8 cellular contexts compared by ENCODE assay signal in genomic region chr19:37312537-37313334, GRCh38. TPM values are rescaled to one million over a fixed set of nuclear protein-coding genes. Genes with fewer than 3 reads are reported as not detected.
DNase-seq lines count a peak whose midpoint lies in the region; ATAC-seq and TF ChIP-seq lines count a peak whose summit lies in the region.
"Not testable (repeated sequence)": the region's sequence is repeated elsewhere in the genome, so short reads cannot be mapped to it uniquely, and the experiment has no call there.

No MANE protein-coding gene starts in this region.

- not testable (repeated sequence) for H3K9ac ChIP-seq in duodenal mucosa (ENCODE audit: low read depth in 1 of 2, low read length in 2 of 2); neural progenitor cell

- H3K27ac Mint-ChIP-seq in activated T-cell treated with anti-CD3 and anti-CD28 coated beads, Interleukin-2, amount 50 U/mL, for 72 hours: not testable (repeated sequence)
- H3K27ac Mint-ChIP-seq in neural progenitor cell: peak overlapping the region; percentile 67

- H3K4me1 ChIP-seq in duodenal mucosa (ENCODE audit: control insufficient read depth in 1 of 2, insufficient read depth in 2 of 2, low read length in 2 of 2); neural progenitor cell: not testable (repeated sequence)

- H3K4me3 Mint-ChIP-seq in activated T-cell treated with anti-CD3 and anti-CD28 coated beads, Interleukin-2, amount 50 U/mL, for 72 hours: peak overlapping the region; percentile 63 to 78
- H3K4me3 Mint-ChIP-seq in neural progenitor cell: peak overlapping the region; percentile 79

- not testable (repeated sequence) for H4K20me1 ChIP-seq in neural progenitor cell (ENCODE audit: low read depth)

- not testable (repeated sequence) for H3K27me3 Mint-ChIP-seq in activated T-cell treated with anti-CD3 and anti-CD28 coated beads, Interleukin-2, amount 50 U/mL, for 72 hours (ENCODE audit: low read depth); neural progenitor cell (ENCODE audit: insufficient read depth, low read depth)

- H3K9me3 ChIP-seq in duodenal mucosa (ENCODE audit: control insufficient read depth in 1 of 2, low read length in 2 of 2); neural progenitor cell (ENCODE audit: low read depth): not testable (repeated sequence)

- H3K4me2 ChIP-seq in neural progenitor cell: peak overlapping the region; percentile 72

- H3K36me3 Mint-ChIP-seq in activated T-cell treated with anti-CD3 and anti-CD28 coated beads, Interleukin-2, amount 50 U/mL, for 72 hours (ENCODE audit: insufficient read depth in 2 of 2): peaks cover 13 to 15% of the 10 kb centered on the region in 2 donors
- not testable (repeated sequence) for H3K36me3 Mint-ChIP-seq in neural progenitor cell

- H3K4me1 Mint-ChIP-seq in activated T-cell treated with anti-CD3 and anti-CD28 coated beads, Interleukin-2, amount 50 U/mL, for 72 hours (ENCODE audit: low read depth): peaks cover 18% of the 10 kb centered on the region
- H3K4me1 Mint-ChIP-seq in neural progenitor cell: not testable (repeated sequence)

- H3K36me3 ChIP-seq in duodenal mucosa (ENCODE audit: control insufficient read depth in 1 of 2, insufficient read depth in 2 of 2, low read length in 2 of 2); neural progenitor cell: not testable (repeated sequence)

- H3K4me3 ChIP-seq in duodenal mucosa (ENCODE audit: low read depth in 1 of 2, low read length in 2 of 2) (peak overlapping the region; percentile 15 to 63), neural progenitor cell (peak overlapping the region; percentile 43)

- H3K27me3 ChIP-seq in duodenal mucosa (ENCODE audit: control insufficient read depth in 1 of 2, insufficient read depth in 2 of 2, low read length in 2 of 2); neural progenitor cell: not testable (repeated sequence)

- not testable (repeated sequence) for H3K9me3 Mint-ChIP-seq in activated T-cell treated with anti-CD3 and anti-CD28 coated beads, Interleukin-2, amount 50 U/mL, for 72 hours
- peaks cover 55% of the 10 kb centered on the region for H3K9me3 Mint-ChIP-seq in neural progenitor cell

- peak; percentile 48 to 62 for ATAC-seq in activated T-cell treated with anti-CD3 and anti-CD28 coated beads, Interleukin-2, amount 50 U/mL, for 72 hours (replicated peaks in 1 of 2)

- H2AFZ ChIP-seq in neural progenitor cell (replicated peaks): peak overlapping the region; percentile 89

- not testable (repeated sequence) for H3K79me2 ChIP-seq in neural progenitor cell (ENCODE audit: low read depth)

- TF ChIP-seq CTCF in neural progenitor cell (IDR thresholded peaks at IDR 0.05): not testable (repeated sequence)

- peak; percentile 39 for DNase-seq in CD1c-positive myeloid dendritic cell (ENCODE audit: extremely low spot score)
- DNase-seq in M059J (ENCODE audit: low read depth): peak; percentile 65
- peak; percentile 31 for DNase-seq in SHP77 treated with DMSO at 0.1 percent for 48 hours (lab: John Stamatoyannopoulos, UW)
- peak; percentile 57 to 62 for DNase-seq in activated T-cell treated with anti-CD3 and anti-CD28 coated beads, Interleukin-2, amount 50 U/mL, for 72 hours
- DNase-seq in hypothalamus (lab: John Stamatoyannopoulos, UW): peak in 40 of 51 donors; percentile 6 to 86 (median 54)
- DNase-seq in neural progenitor cell (ENCODE audit: low spot score): peak; percentile 83
- peak; percentile 24 to 38 for DNase-seq in stimulated activated CD8-positive, alpha-beta memory T cell treated with anti-CD3 and anti-CD28 coated beads, Interleukin-15, amount 100 ng/mL, for 4 hours (ENCODE audit: low read depth in 2 of 2)

- H3F3A ChIP-seq in neural progenitor cell (ENCODE audit: low read depth): peaks cover 14% of the 10 kb centered on the region

- H3K27ac ChIP-seq in duodenal mucosa (ENCODE audit: low read depth, low read length); neural progenitor cell: not testable (repeated sequence)

RNA-seq across cellular contexts. Expression of gene ZNF527, which starts 58.2 kb away (rescaled TPM):
- total RNA-seq in M059J (2014; rRNA removed; shearing (Covaris generic)): 4.1 and 4.6 TPM in 2 replicates
- total RNA-seq in activated T-cell treated with anti-CD3 and anti-CD28 coated beads, Interleukin-2, amount 50 U/mL, for 72 hours: 1 to 10 TPM; 4.2 to 5.3 TPM
- 7.1 and 8.6 TPM in 2 replicates for total RNA-seq in neural progenitor cell (ENCODE audit: low replicate concordance)

Comparison
In these comparisons a context has a peak if more than half of its experiments do, and no peak if none do; other contexts are left out.
1. DNase-seq: peak in every context shown above with its lines; median percentile 83 in neural progenitor cell; 65 in M059J; 60 in activated T-cell treated with anti-CD3 and anti-CD28 coated beads, Interleukin-2, amount 50 U/mL, for 72 hours; 54 in hypothalamus; 39 in CD1c-positive myeloid dendritic cell; 31 in SHP77 treated with DMSO at 0.1 percent for 48 hours; 31 in stimulated activated CD8-positive, alpha-beta memory T cell treated with anti-CD3 and anti-CD28 coated beads, Interleukin-15, amount 100 ng/mL, for 4 hours.